In the genomic region with DNA sequence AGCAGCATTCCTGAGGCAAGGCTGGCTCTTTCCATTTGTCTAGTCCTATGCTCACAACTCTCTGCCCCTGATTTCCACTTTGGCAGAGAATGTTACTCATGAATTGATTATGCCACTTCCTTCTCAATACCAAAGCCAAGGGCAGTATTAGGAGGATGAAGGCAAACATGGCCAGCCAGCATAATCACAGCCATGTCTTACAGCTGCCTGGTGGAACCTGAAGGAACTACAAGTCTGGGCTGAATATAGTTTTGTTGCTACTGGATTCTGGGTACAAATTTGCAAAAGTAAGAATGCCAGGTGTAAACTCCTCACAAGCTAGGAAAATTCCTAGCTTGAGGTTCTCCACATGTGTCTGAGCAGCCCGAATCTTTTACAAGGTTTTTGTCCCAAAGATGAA, we compare ENCODE assay signal across 11 cellular contexts. TPM values are rescaled to one million over a fixed set of nuclear protein-coding genes. Genes with fewer than 3 reads are reported as not detected.
DNase-seq lines count a peak whose midpoint lies in the region; ATAC-seq, FAIRE-seq and TF ChIP-seq lines count a peak whose summit lies in the region.
"Had no signal": no experiment of that assay in that cellular context is flagged by ENCODE, and none has a peak within 500 bp of the region (broad histone marks: within the 10 kb centered on the region; RNA-seq: fewer than 3 reads in every experiment).

No MANE protein-coding gene starts in this region.

- H3K9ac ChIP-seq in HepG2 (ENCODE audit: insufficient read depth, low read depth, low read length): no peak overlapping the region
- H3K9ac ChIP-seq in fibroblast of lung (ENCODE audit: insufficient read depth, low read length): no peak overlapping the region

- CTCF ChIA-PET in HepG2 (lab: Yijun Ruan, JAX; ENCODE audit: low intra/inter-chr PET ratio, low total read pairs): no interaction called here

- in situ Hi-C loops in HepG2 (cut with HindIII; ENCODE audit: extremely low pct_ligation_motif_present, low pct_unique_long_range_greater_than_20kb): no loop called here

- TF ChIP-seq POLR2A in HepG2 (IDR thresholded peaks at IDR 0.05; ENCODE audit: insufficient read depth in 1 of 2, low read depth in 2 of 2, low read length in 2 of 2): no peak
- TF ChIP-seq POLR2A in right lobe of liver (IDR thresholded peaks at IDR 0.05): no peak

- no peaks in the 10 kb centered on the region for H4K20me1 ChIP-seq in HepG2 (ENCODE audit: insufficient read depth, low read length)
- no peaks in the 10 kb centered on the region for H4K20me1 ChIP-seq in fibroblast of lung (ENCODE audit: control insufficient read depth, extremely low read depth, insufficient read depth, low read length)

- H3K27me3 ChIP-seq in HepG2 (ENCODE audit: control insufficient read depth in 1 of 2, insufficient read depth in 2 of 2, low read length in 2 of 2) (peaks cover 0 to 5% of the 10 kb centered on the region in 2 experiments; a peak in 1 of 5 replicates), right lobe of liver (no peaks in the 10 kb centered on the region), fibroblast of lung (ENCODE audit: control insufficient read depth, insufficient read depth, low read length) (no peaks in the 10 kb centered on the region), upper lobe of right lung (no peaks in the 10 kb centered on the region)

- no TSS peak for BruUV-seq in HepG2 (replicated peaks; lab: Mats Ljungman, UMichigan)

- no peak for FAIRE-seq in HepG2 (lab: Jason Lieb, UNC)

- H3K27ac ChIP-seq in HepG2 (ENCODE audit: extremely low read length, insufficient read depth, low read length) (no peak overlapping the region), right lobe of liver (no peak overlapping the region), fibroblast of lung (ENCODE audit: insufficient read depth, low read length) (no peak overlapping the region), upper lobe of right lung (no peak overlapping the region)

- H3K4me3 ChIP-seq in HepG2 (replicated peaks in 1 of 3; ENCODE audit: insufficient read depth in 1 of 3, low read depth in 2 of 3, low read length in 3 of 3): no peak overlapping the region
- H3K4me3 ChIP-seq in right lobe of liver: no peak overlapping the region
- no peak overlapping the region for H3K4me3 ChIP-seq in fibroblast of lung (replicated peaks in 1 of 4; ENCODE audit: control extremely low read depth in 1 of 4, insufficient read depth in 1 of 4, low read depth in 3 of 4, low read length in 4 of 4)
- H3K4me3 ChIP-seq in upper lobe of right lung: no peak overlapping the region

- TF ChIP-seq RAD21 in HepG2 (CRISPR knock-in tag; IDR thresholded peaks at IDR 0.05): no peak

- intact Hi-C loops in HepG2 (cut with micrococcal nuclease; ENCODE audit: unreplicated experiment) (no loop called here), right lobe of liver (cut with DNase I) (no loop called here), upper lobe of right lung (cut with DNase I) (no loop called here)

- 80% methylated on average over 1 of the region's 1 CpG for whole genome bisulfite sequencing in HepG2 (ENCODE audit: low lambda C conversion rate)
- WGBS in right lobe of liver (ENCODE audit: insufficient coverage, low coverage, low lambda C conversion rate, missing lambda C conversion rate): 67% methylated on average over 1 of the region's 1 CpG

- H3K4me2 ChIP-seq in HepG2 (ENCODE audit: low read depth, low read length) (no peak overlapping the region), fibroblast of lung (ENCODE audit: extremely low read depth, insufficient read depth, low read length) (no peak overlapping the region)

- no peaks in the 10 kb centered on the region; a peak in 3 of 5 replicates for H3K36me3 ChIP-seq in HepG2 (replicated peaks in 1 of 2; ENCODE audit: control insufficient read depth in 1 of 2, insufficient read depth in 2 of 2, low read length in 2 of 2)
- H3K36me3 ChIP-seq in right lobe of liver: no peaks in the 10 kb centered on the region
- H3K36me3 ChIP-seq in fibroblast of lung (ENCODE audit: control insufficient read depth, insufficient read depth, low read length): no peaks in the 10 kb centered on the region
- no peaks in the 10 kb centered on the region for H3K36me3 ChIP-seq in upper lobe of right lung

- TF ChIP-seq CTCF in HepG2 (CRISPR knock-in tag; IDR thresholded peaks at IDR 0.05) (no peak), right lobe of liver (IDR thresholded peaks at IDR 0.05) (peak in 2 of 4 donors; percentile 20 to 27), fibroblast of lung (conservative IDR thresholded peaks at IDR 0.05 in 1 of 2, IDR thresholded peaks at IDR 0.05 in 1 of 2; ENCODE audit: low read depth in 1 of 2, low read length in 2 of 2) (peak; percentile 26 to 32), upper lobe of right lung (IDR thresholded peaks at IDR 0.05) (peak; percentile 29)

- DNase-seq in HepG2 (ENCODE audit: low spot score) (peak; percentile 21), right lobe of liver (no peak), OCI-M1 (lab: John Stamatoyannopoulos, UW) (peak; percentile 52), fibroblast of lung (ENCODE audit: low read depth in 2 of 2) (peak in 1 of 2 donors; percentile 10), upper lobe of right lung (no peak), SKM-1 (lab: John Stamatoyannopoulos, UW; ENCODE audit: unreplicated experiment) (no peak), H4 (ENCODE audit: low spot score) (no peak), NCI-H226 (no peak)
- DNase-seq: activated gamma-delta T cell, NCI-H1417 had no signal

- H3K9me3 ChIP-seq in HepG2 (ENCODE audit: low read length) (no peaks in the 10 kb centered on the region), right lobe of liver (no peaks in the 10 kb centered on the region), fibroblast of lung (ENCODE audit: control insufficient read depth, insufficient read depth, low read depth, low read length) (no peaks in the 10 kb centered on the region), upper lobe of right lung (no peaks in the 10 kb centered on the region)

- TF ChIP-seq EP300 in HepG2 (IDR thresholded peaks at IDR 0.05; ENCODE audit: low read depth in 2 of 2, low read length in 2 of 2) (no peak), HepG2 (CRISPR knock-in tag; IDR thresholded peaks at IDR 0.05; ENCODE audit: borderline replicate concordance) (no peak)

- peaks cover 9% of the 10 kb centered on the region for H3K79me2 ChIP-seq in HepG2 (ENCODE audit: insufficient read depth, low read length)
- peaks cover 8% of the 10 kb centered on the region for H3K79me2 ChIP-seq in fibroblast of lung (ENCODE audit: control insufficient read depth, insufficient read depth, low read length)

- H3K4me1 ChIP-seq in HepG2 (ENCODE audit: insufficient read depth, low read length) (peaks cover 23% of the 10 kb centered on the region), right lobe of liver (peaks cover 0 to 9% (median 3%) of the 10 kb centered on the region in 4 donors), fibroblast of lung (ENCODE audit: control insufficient read depth, extremely low read depth, insufficient read depth, low read length) (peaks cover 7% of the 10 kb centered on the region), upper lobe of right lung (peaks cover 9% of the 10 kb centered on the region)

- ATAC-seq in HepG2 (no peak), right lobe of liver (no peak), upper lobe of right lung (no peak)
- ATAC-seq: esophagus mucosa had no signal

- no peak overlapping the region for H2AFZ ChIP-seq in HepG2 (ENCODE audit: low read length)
- no peak overlapping the region for H2AFZ ChIP-seq in fibroblast of lung (ENCODE audit: low read length)

- POLR2A ChIA-PET in HepG2 (lab: Yijun Ruan, JAX): no interaction called here

TF ChIP-seq in HepG2, 621 proteins besides CTCF, POLR2A, EP300 and RAD21 (continues in another document):
- TF ChIP-seq HNRNPH1 (optimal IDR thresholded peaks at IDR 0.05; ENCODE audit: low read depth, low read length): no peak
- TF ChIP-seq HHEX (CRISPR knock-in tag; IDR thresholded peaks at IDR 0.05): no peak
- TF ChIP-seq YEATS2 (CRISPR knock-in tag; IDR thresholded peaks at IDR 0.05; ENCODE audit: borderline replicate concordance): no peak
- 0 out of 2 replicates have a peak, but pooled peaks have one; percentile 8 for TF ChIP-seq STAG1 (CRISPR knock-in tag; IDR thresholded peaks at IDR 0.05)
- TF ChIP-seq ZNF614 (CRISPR knock-in tag; IDR thresholded peaks at IDR 0.05; ENCODE audit: borderline replicate concordance): no peak

RNA-seq across cellular contexts. Expression of a gene that starts 4.2 kb away (rescaled TPM):
- total RNA-seq in HepG2 (2016; rRNA removed; fragmentation: Illumina TruSeq; extraction: Trizol): 15.9 and 30.0 TPM in 2 replicates
- total RNA-seq in HepG2 (2016; cell fraction: cytosol; rRNA removed; fragmentation: Illumina TruSeq; extraction: Trizol; ENCODE audit: low read depth): 5.0 and 6.0 TPM in 2 replicates
- 14.1 and 31.0 TPM in 2 replicates for total RNA-seq in HepG2 (2016; cell fraction: insoluble cytoplasmic fraction; rRNA removed; fragmentation: Illumina TruSeq; extraction: Trizol)
- total RNA-seq in HepG2 (2016; cell fraction: membrane; rRNA removed; fragmentation: Illumina TruSeq; extraction: Trizol): 6.5 and 8.3 TPM in 2 replicates
- total RNA-seq in HepG2 (2016; cell fraction: nucleus; rRNA removed; fragmentation: Illumina TruSeq; extraction: Trizol): 29.9 and 30.1 TPM in 2 replicates
- 26.0 and 27.6 TPM in 2 replicates for polyA plus RNA-seq in HepG2 (2011; rRNA removed)
- 20.8 and 47.3 TPM in 2 replicates for polyA plus RNA-seq in HepG2 (2011; cell fraction: cytosol; rRNA removed)
- polyA plus RNA-seq in HepG2 (2011; cell fraction: nucleus; rRNA removed): 23.4 and 23.7 TPM in 2 replicates
- 26.8 and 28.6 TPM in 2 replicates for polyA plus RNA-seq in HepG2 (2012)
- polyA plus RNA-seq in HepG2 (2016; cell fraction: cytosol; fragmentation: Illumina TruSeq; extraction: Trizol; ENCODE audit: low read depth): 4.2 and 4.3 TPM in 2 replicates
- polyA plus RNA-seq in HepG2 (2016; cell fraction: insoluble cytoplasmic fraction; fragmentation: Illumina TruSeq; extraction: Trizol; ENCODE audit: low read depth): 10.9 and 13.0 TPM in 2 replicates
- 3.6 and 4.4 TPM in 2 replicates for polyA plus RNA-seq in HepG2 (2016; cell fraction: membrane; fragmentation: Illumina TruSeq; extraction: Trizol; ENCODE audit: low read depth)
- 40.0 and 42.7 TPM in 2 replicates for polyA plus RNA-seq in HepG2 (2016; cell fraction: nucleus; fragmentation: Illumina TruSeq; extraction: Trizol; ENCODE audit: insufficient read depth, low read depth)
- 16.2 and 45.8 TPM in 2 replicates for polyA minus RNA-seq in HepG2 (2011; rRNA and poly(A)+ RNA removed; ENCODE audit: low replicate concordance)
- 12.9 and 13.8 TPM in 2 replicates for polyA minus RNA-seq in HepG2 (2011; cell fraction: cytosol; rRNA and poly(A)+ RNA removed)
- polyA minus RNA-seq in HepG2 (2011; cell fraction: nucleus; rRNA and poly(A)+ RNA removed): 12.6 and 13.4 TPM in 2 replicates
- 10 to 100 TPM; 57.6 to 94.9 (median 67.0) TPM for total RNA-seq in right lobe of liver
- 59.8 and 85.5 TPM in 2 replicates for total RNA-seq in fibroblast of lung
- 52.6 and 66.4 TPM in 2 replicates for polyA plus RNA-seq in fibroblast of lung
- 51.6 and 58.6 TPM in 2 replicates for polyA plus RNA-seq in fibroblast of lung (2012)
- polyA minus RNA-seq in fibroblast of lung (ENCODE audit: low replicate concordance): 8.4 and 28.5 TPM in 2 replicates
- total RNA-seq in upper lobe of right lung: 56.9 TPM
- 50.9 and 58.1 TPM in 2 replicates for total RNA-seq in H4 (2014; rRNA removed; shearing (Covaris generic))

Comparison
In these comparisons a context has a peak if more than half of its experiments do, and no peak if none do; other contexts are left out.
1. DNase-seq: peak in HepG2 (single experiment) and OCI-M1 (single experiment); none in right lobe of liver (0 of 3), upper lobe of right lung (single experiment), SKM-1 (single experiment), H4 (single experiment) and NCI-H226 (single experiment).